ENCODE assay signal across 8 cellular contexts in the genomic region with DNA sequence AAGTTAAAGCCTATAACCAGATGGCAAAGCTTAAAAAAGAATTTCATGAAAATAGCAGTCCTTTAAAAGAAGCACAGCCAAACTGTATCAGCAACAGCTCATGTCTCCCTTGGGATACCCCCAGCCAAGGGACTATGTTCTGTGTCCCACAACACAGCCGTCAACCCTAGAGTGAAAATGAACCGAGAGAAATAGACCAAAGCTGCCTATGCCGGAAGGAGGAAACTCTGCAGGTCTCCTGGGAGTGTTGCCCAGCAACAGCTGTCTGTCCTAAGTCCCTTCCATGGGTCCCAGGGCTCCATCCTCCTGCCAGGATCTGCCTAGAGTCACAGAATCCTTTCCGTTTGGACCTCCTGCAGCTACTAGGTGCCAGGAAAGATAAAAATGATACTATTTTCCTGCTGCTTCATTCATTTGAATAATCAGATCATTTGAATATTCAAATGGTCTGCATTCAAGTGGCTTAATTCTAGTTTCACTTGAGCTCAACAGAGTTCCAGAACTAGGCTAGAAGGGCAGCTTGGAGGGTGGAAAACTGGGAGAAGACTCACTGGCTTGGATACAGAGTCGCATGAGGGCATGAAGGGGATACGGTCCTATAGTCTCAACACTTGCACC. TPM values are rescaled to one million over a fixed set of nuclear protein-coding genes. Genes with fewer than 3 reads are reported as not detected.
DNase-seq lines count a peak whose midpoint lies in the region; ATAC-seq, FAIRE-seq and TF ChIP-seq lines count a peak whose summit lies in the region.

No MANE protein-coding gene starts in this region.

- H3K4me2 ChIP-seq in HepG2 (ENCODE audit: low read depth, low read length): no peak overlapping the region
- H3K4me2 ChIP-seq in neuronal stem cell (ENCODE audit: insufficient read depth, low read length, poor library complexity, severe bottlenecking): no peak overlapping the region

- in situ Hi-C loops in HepG2 (cut with HindIII; ENCODE audit: extremely low pct_ligation_motif_present, low pct_unique_long_range_greater_than_20kb): no loop called here

- TF ChIP-seq EP300 in HepG2 (IDR thresholded peaks at IDR 0.05; ENCODE audit: low read depth in 2 of 2, low read length in 2 of 2): no peak
- TF ChIP-seq EP300 in HepG2 (CRISPR knock-in tag; IDR thresholded peaks at IDR 0.05; ENCODE audit: borderline replicate concordance): no peak

- H2BK120ac ChIP-seq in neuronal stem cell (ENCODE audit: low read depth, low read length): no peak overlapping the region

- H2AFZ ChIP-seq in HepG2 (ENCODE audit: low read length): no peak overlapping the region
- no peak overlapping the region for H2AFZ ChIP-seq in neuronal stem cell (ENCODE audit: low read length)

- no peak overlapping the region for H3K27ac ChIP-seq in right lobe of liver
- no peak overlapping the region for H3K27ac ChIP-seq in HepG2 (ENCODE audit: extremely low read length, insufficient read depth, low read length)
- no peak overlapping the region for H3K27ac ChIP-seq in neuronal stem cell (replicated peaks; ENCODE audit: low read length)

- no peak overlapping the region for H2BK12ac ChIP-seq in neuronal stem cell (ENCODE audit: low read length)

- no peaks in the 10 kb centered on the region for H3K79me2 ChIP-seq in HepG2 (ENCODE audit: insufficient read depth, low read length)

- H4K8ac ChIP-seq in neuronal stem cell (ENCODE audit: low read depth, low read length): no peak overlapping the region

- no peak overlapping the region for H4K91ac ChIP-seq in neuronal stem cell (ENCODE audit: low read depth, low read length, poor library complexity)

- no peaks in the 10 kb centered on the region for H3K27me3 Mint-ChIP-seq in activated naive CD8-positive, alpha-beta T cell

- no peak overlapping the region for H3K4me3 Mint-ChIP-seq in activated naive CD8-positive, alpha-beta T cell

- TF ChIP-seq POLR2A in right lobe of liver (IDR thresholded peaks at IDR 0.05) (no peak), HepG2 (IDR thresholded peaks at IDR 0.05; ENCODE audit: insufficient read depth in 1 of 2, low read depth in 2 of 2, low read length in 2 of 2) (no peak), lower leg skin (IDR thresholded peaks at IDR 0.05) (no peak)

- TF ChIP-seq CTCF in right lobe of liver (IDR thresholded peaks at IDR 0.05) (no peak), HepG2 (CRISPR knock-in tag; IDR thresholded peaks at IDR 0.05) (no peak), lower leg skin (IDR thresholded peaks at IDR 0.05) (no peak)

- H3K4ac ChIP-seq in neuronal stem cell (ENCODE audit: low read length): no peak overlapping the region

- no peak overlapping the region for H3K23ac ChIP-seq in neuronal stem cell (ENCODE audit: low read depth, low read length, poor library complexity)

- no peak overlapping the region for H3K18ac ChIP-seq in neuronal stem cell (ENCODE audit: low read length)

- TF ChIP-seq RAD21 in HepG2 (CRISPR knock-in tag; IDR thresholded peaks at IDR 0.05): no peak

- WGBS in right lobe of liver (ENCODE audit: insufficient coverage, low coverage, low lambda C conversion rate, missing lambda C conversion rate): 83% methylated on average over 4 of the region's 6 CpGs
- 44% methylated on average over 5 of the region's 6 CpGs for WGBS in HepG2 (ENCODE audit: low lambda C conversion rate)
- WGBS in lower leg skin, 2 donors: 70 to 72% methylated on average over 6 of the region's 6 CpGs
- no CpG with 5 or more reads among the region's 6 CpGs for WGBS in neuronal stem cell (ENCODE audit: extremely low coverage in 2 of 2, insufficient read length in 2 of 2, insufficient replicate concordance in 1 of 2), 2 donors

- DNase-seq in right lobe of liver (no peak), HepG2 (ENCODE audit: low spot score) (no peak), lower leg skin (ENCODE audit: low spot score in 2 of 2) (no peak), neuronal stem cell (ENCODE audit: low spot score) (no peak), D341Med (ENCODE audit: low spot score) (no peak)
- DNase-seq in activated CD4-positive, CD25-positive, alpha-beta regulatory T cell treated with anti-CD3 and anti-CD28 coated beads, Interleukin-2, amount 50 U/mL, for 72 hours: no peak

- no peaks in the 10 kb centered on the region for H4K20me1 ChIP-seq in HepG2 (ENCODE audit: insufficient read depth, low read length)

- H3K36me3 Mint-ChIP-seq in activated naive CD8-positive, alpha-beta T cell: peaks cover 31% of the 10 kb centered on the region

- no peak overlapping the region for H2BK5ac ChIP-seq in neuronal stem cell (ENCODE audit: low read length)

- intact Hi-C loops in right lobe of liver (cut with DNase I) (no loop called here), HepG2 (cut with micrococcal nuclease; ENCODE audit: unreplicated experiment) (no loop called here), lower leg skin (cut with DNase I; ENCODE audit: low total_unique reads) (no loop called here)

- no peaks in the 10 kb centered on the region for H3K4me1 ChIP-seq in right lobe of liver
- H3K4me1 ChIP-seq in HepG2 (ENCODE audit: insufficient read depth, low read length): no peaks in the 10 kb centered on the region
- H3K4me1 ChIP-seq in neuronal stem cell (ENCODE audit: control insufficient read depth in 2 of 2, insufficient read depth in 1 of 2, low read depth in 1 of 2, low read length in 2 of 2): peaks cover 0 to 4% of the 10 kb centered on the region in 2 donors

- POLR2A ChIA-PET in HepG2 (lab: Yijun Ruan, JAX): no interaction called here

- ATAC-seq in right lobe of liver (peak in 3 of 4 donors; percentile 14 to 34 (median 32)), HepG2 (no peak), HG03025 (IDR thresholded peaks at IDR 0.05; ENCODE audit: low FRiP score, unreplicated experiment) (peak; percentile 73)

- peaks cover 0 to 48% (median 9%) of the 10 kb centered on the region in 4 donors for H3K36me3 ChIP-seq in right lobe of liver
- H3K36me3 ChIP-seq in HepG2 (replicated peaks in 1 of 2; ENCODE audit: control insufficient read depth in 1 of 2, insufficient read depth in 2 of 2, low read length in 2 of 2): no peaks in the 10 kb centered on the region
- H3K36me3 ChIP-seq in neuronal stem cell (replicated peaks in 1 of 2; ENCODE audit: control insufficient read depth in 2 of 2, insufficient read depth in 2 of 2, low read length in 2 of 2): peaks cover 0 to 11% of the 10 kb centered on the region in 2 donors

- no peak overlapping the region for H3K14ac ChIP-seq in neuronal stem cell (ENCODE audit: low read length)

- BruUV-seq in HepG2 (replicated peaks; lab: Mats Ljungman, UMichigan): no TSS peak

- no peaks in the 10 kb centered on the region for H3K9me3 Mint-ChIP-seq in activated naive CD8-positive, alpha-beta T cell (ENCODE audit: low read depth)

- no peaks in the 10 kb centered on the region for H3K79me1 ChIP-seq in neuronal stem cell (ENCODE audit: low read depth, low read length)

- no peak overlapping the region for H3K4me3 ChIP-seq in right lobe of liver
- no peak overlapping the region for H3K4me3 ChIP-seq in HepG2 (replicated peaks in 1 of 3; ENCODE audit: insufficient read depth in 1 of 3, low read depth in 2 of 3, low read length in 3 of 3)
- no peak overlapping the region for H3K4me3 ChIP-seq in lower leg skin (ENCODE audit: low read depth, poor library complexity, severe bottlenecking)
- no peak overlapping the region for H3K4me3 ChIP-seq in neuronal stem cell (ENCODE audit: low read length in 2 of 2)

- CTCF ChIA-PET in HepG2 (lab: Yijun Ruan, JAX; ENCODE audit: low intra/inter-chr PET ratio, low total read pairs): no interaction called here

- H3K9me3 ChIP-seq in right lobe of liver: no peaks in the 10 kb centered on the region
- H3K9me3 ChIP-seq in HepG2 (ENCODE audit: low read length): no peaks in the 10 kb centered on the region
- no peaks in the 10 kb centered on the region for H3K9me3 ChIP-seq in neuronal stem cell (replicated peaks in 1 of 2; ENCODE audit: control insufficient read depth in 2 of 2, insufficient read depth in 1 of 2, low read depth in 1 of 2, low read length in 2 of 2)

- H2BK15ac ChIP-seq in neuronal stem cell (ENCODE audit: low read length): no peak overlapping the region

- FAIRE-seq in HepG2 (lab: Jason Lieb, UNC): no peak

- H3K27me3 ChIP-seq in right lobe of liver (no peaks in the 10 kb centered on the region), HepG2 (ENCODE audit: control insufficient read depth in 1 of 2, insufficient read depth in 2 of 2, low read length in 2 of 2) (no peaks in the 10 kb centered on the region), neuronal stem cell (ENCODE audit: control insufficient read depth in 3 of 3, insufficient read depth in 3 of 3, low read depth in 1 of 3, low read length in 3 of 3) (no peaks in the 10 kb centered on the region)

- no peak overlapping the region for H2AK5ac ChIP-seq in neuronal stem cell (ENCODE audit: low read depth, low read length)

- H3K9ac ChIP-seq in HepG2 (ENCODE audit: insufficient read depth, low read depth, low read length): no peak overlapping the region
- no peak overlapping the region for H3K9ac ChIP-seq in neuronal stem cell (ENCODE audit: low read depth, low read length, poor library complexity)

- H3K4me1 Mint-ChIP-seq in activated naive CD8-positive, alpha-beta T cell (ENCODE audit: low read depth): peaks cover 41% of the 10 kb centered on the region

- peak overlapping the region; percentile 82 for H3K27ac Mint-ChIP-seq in activated naive CD8-positive, alpha-beta T cell

RNA-seq across cellular contexts. Expression of gene TRANK1, which starts 53.1 kb away (rescaled TPM):
- total RNA-seq in right lobe of liver: 10 to 100 TPM in 5 of 6 experiments, 1 to 10 TPM in 1; 8.8 to 33.9 (median 19.6) TPM
- total RNA-seq in HepG2 (2016; rRNA removed; fragmentation: Illumina TruSeq; extraction: Trizol): 0.13 and 0.67 TPM in 2 replicates
- 0.26 TPM in 1 of 2 replicates, not detected in the other for total RNA-seq in HepG2 (2016; cell fraction: cytosol; rRNA removed; fragmentation: Illumina TruSeq; extraction: Trizol; ENCODE audit: low read depth)
- total RNA-seq in HepG2 (2016; cell fraction: insoluble cytoplasmic fraction; rRNA removed; fragmentation: Illumina TruSeq; extraction: Trizol): 0.11 and 0.52 TPM in 2 replicates
- total RNA-seq in HepG2 (2016; cell fraction: membrane; rRNA removed; fragmentation: Illumina TruSeq; extraction: Trizol): 0.14 and 0.34 TPM in 2 replicates
- 0.19 and 1.2 TPM in 2 replicates for total RNA-seq in HepG2 (2016; cell fraction: nucleus; rRNA removed; fragmentation: Illumina TruSeq; extraction: Trizol)
- polyA plus RNA-seq in HepG2 (2011; rRNA removed): 0.32 and 0.33 TPM in 2 replicates
- 0.11 and 0.22 TPM in 2 replicates for polyA plus RNA-seq in HepG2 (2011; cell fraction: cytosol; rRNA removed)
- polyA plus RNA-seq in HepG2 (2011; cell fraction: nucleus; rRNA removed): 0.78 and 1.3 TPM in 2 replicates
- polyA plus RNA-seq in HepG2 (2012): 0.68 and 1.0 TPM in 2 replicates
- polyA plus RNA-seq in HepG2 (2016; cell fraction: cytosol; fragmentation: Illumina TruSeq; extraction: Trizol; ENCODE audit: low read depth): not detected in 2 replicates
- polyA plus RNA-seq in HepG2 (2016; cell fraction: insoluble cytoplasmic fraction; fragmentation: Illumina TruSeq; extraction: Trizol; ENCODE audit: low read depth): 0.15 and 0.17 TPM in 2 replicates
- not detected in 2 replicates for polyA plus RNA-seq in HepG2 (2016; cell fraction: membrane; fragmentation: Illumina TruSeq; extraction: Trizol; ENCODE audit: low read depth)
- 0.15 and 0.17 TPM in 2 replicates for polyA plus RNA-seq in HepG2 (2016; cell fraction: nucleus; fragmentation: Illumina TruSeq; extraction: Trizol; ENCODE audit: insufficient read depth, low read depth)
- polyA minus RNA-seq in HepG2 (2011; rRNA and poly(A)+ RNA removed; ENCODE audit: low replicate concordance): 0.28 and 10.7 TPM in 2 replicates
- polyA minus RNA-seq in HepG2 (2011; cell fraction: cytosol; rRNA and poly(A)+ RNA removed): 0.26 and 0.79 TPM in 2 replicates
- 1.6 and 3.0 TPM in 2 replicates for polyA minus RNA-seq in HepG2 (2011; cell fraction: nucleus; rRNA and poly(A)+ RNA removed)
- total RNA-seq in lower leg skin: 1 to 10 TPM; 2.6 to 5.1 (median 3.3) TPM
- polyA plus RNA-seq in neuronal stem cell (2013, experiment 1 of 2): 3.2 TPM
- polyA plus RNA-seq in neuronal stem cell (2013, experiment 2 of 2): 3.3 TPM
